8 cellular contexts compared by ENCODE assay signal in genomic region chr19:12965017-12965811, GRCh38. TPM values are rescaled to one million over a fixed set of nuclear protein-coding genes. Genes with fewer than 3 reads are reported as not detected.
A peak's percentile ranks its signal among the peaks of the same experiment; 100 is the strongest.
DNase-seq lines count a peak whose midpoint lies in the region; ATAC-seq and TF ChIP-seq lines count a peak whose summit lies in the region.

No MANE protein-coding gene starts in this region.

- WGBS in lung, 2 donors: 1% methylated on average over 34 of the region's 34 CpGs

- peak; percentile 99 for TF ChIP-seq CTCF in lung (IDR thresholded peaks at IDR 0.05; ENCODE audit: control extremely low read depth, extremely low read depth)

- peak; percentile 78 for ATAC-seq in HG03175 (IDR thresholded peaks at IDR 0.05; ENCODE audit: unreplicated experiment)
- ATAC-seq in lung (ENCODE audit: insufficient read depth, low FRiP score): peak; percentile 93

- H3K27me3 ChIP-seq in duodenal mucosa (ENCODE audit: control insufficient read depth in 1 of 2, insufficient read depth in 2 of 2, low read length in 2 of 2): no peaks in the 10 kb centered on the region
- H3K27me3 ChIP-seq in lung (ENCODE audit: control insufficient read depth, insufficient read depth): no peaks in the 10 kb centered on the region

- H3K36me3 ChIP-seq in duodenal mucosa (ENCODE audit: control insufficient read depth in 1 of 2, insufficient read depth in 2 of 2, low read length in 2 of 2): no peaks in the 10 kb centered on the region
- no peaks in the 10 kb centered on the region for H3K36me3 ChIP-seq in lung (ENCODE audit: control insufficient read depth in 2 of 2, insufficient read depth in 2 of 2, low read length in 2 of 2)

- no peaks in the 10 kb centered on the region for H3K9me3 ChIP-seq in duodenal mucosa (ENCODE audit: control insufficient read depth in 1 of 2, low read length in 2 of 2)
- no peaks in the 10 kb centered on the region for H3K9me3 ChIP-seq in lung (ENCODE audit: control insufficient read depth in 2 of 2, insufficient read depth in 1 of 2, low read length in 1 of 2)

- peaks cover 0 to 8% of the 10 kb centered on the region in 2 donors for H3K4me1 ChIP-seq in duodenal mucosa (ENCODE audit: control insufficient read depth in 1 of 2, insufficient read depth in 2 of 2, low read length in 2 of 2)
- peaks cover 0 to 2% of the 10 kb centered on the region in 2 donors for H3K4me1 ChIP-seq in lung (ENCODE audit: control insufficient read depth in 2 of 2, insufficient read depth in 2 of 2, low read length in 2 of 2)

- peak overlapping the region; percentile 56 to 86 for H3K9ac ChIP-seq in duodenal mucosa (ENCODE audit: low read depth in 1 of 2, low read length in 2 of 2)

- H3K27ac ChIP-seq in duodenal mucosa (ENCODE audit: low read depth, low read length) (no peak overlapping the region), lung (ENCODE audit: low read depth in 1 of 2, low read length in 1 of 2) (peak overlapping the region; percentile 4 to 57)

- peak; percentile 44 for DNase-seq in NCI-H524 treated with DMSO at 0.1 percent for 48 hours (lab: John Stamatoyannopoulos, UW)
- DNase-seq in activated CD4-positive, alpha-beta T cell treated with anti-CD3 and anti-CD28 coated beads, Interleukin-2, amount 50 U/mL, for 24 hours (ENCODE audit: low read depth in 1 of 2, low spot score in 1 of 2): peak; percentile 73 to 76
- peak; percentile 83 for DNase-seq in lung (ENCODE audit: low spot score)
- DNase-seq in stimulated activated CD4-positive, alpha-beta T cell treated with anti-CD3 and anti-CD28 coated beads, TNF-alpha, amount 100 ng/mL, for 1 hour (ENCODE audit: low read depth in 3 of 3, low spot score in 1 of 3): peak; percentile 52 to 76 (median 57)
- DNase-seq in OCI-M2 (lab: John Stamatoyannopoulos, UW; ENCODE audit: unreplicated experiment): no peak

- H3K4me3 ChIP-seq in GM08714 (ENCODE audit: low read length): peak overlapping the region; percentile 44; the same call in 1 of the 2 replicates
- peak overlapping the region; percentile 65 to 78 for H3K4me3 ChIP-seq in duodenal mucosa (ENCODE audit: low read depth in 1 of 2, low read length in 2 of 2)
- no peak overlapping the region for H3K4me3 ChIP-seq in lung

RNA-seq across cellular contexts. Expression of gene DAND5, which starts 4.2 kb away (rescaled TPM):
- total RNA-seq in lung: under 1 TPM; 0.20 to 0.25 TPM
- polyA plus RNA-seq in lung: under 1 TPM; 0.01 to 0.14 TPM

RNA-seq across cellular contexts. Expression of gene GADD45GIP1, which starts 8.2 kb away (rescaled TPM):
- 10 to 100 TPM; 14.9 to 22.6 TPM for total RNA-seq in lung
- 10 to 100 TPM; 50.0 to 69.0 TPM for polyA plus RNA-seq in lung

RNA-seq across cellular contexts. Expression of gene RAD23A, which starts 19.6 kb away (rescaled TPM):
- total RNA-seq in lung: 100 to 1,000 TPM in 1 of 2 donors, 10 to 100 TPM in 1; 79.7 to 122 TPM
- polyA plus RNA-seq in lung: 100 to 1,000 TPM; 112 to 186 TPM

RNA-seq across cellular contexts. Expression of gene CALR, which starts 26.8 kb away (rescaled TPM):
- total RNA-seq in lung: 1,000 to 10,000 TPM in 1 of 2 donors, 100 to 1,000 TPM in 1; 479 to 1,551 TPM
- polyA plus RNA-seq in lung: 1,000 to 10,000 TPM in 1 of 2 donors, 100 to 1,000 TPM in 1; 415 to 1,123 TPM

RNA-seq across cellular contexts. Expression of gene NFIX, which starts 30.1 kb away (rescaled TPM):
- 100 to 1,000 TPM; 129 to 190 TPM for total RNA-seq in lung
- polyA plus RNA-seq in lung: 10 to 100 TPM; 26.0 to 50.5 TPM
